8 cellular contexts compared by ENCODE assay signal in the genomic region with DNA sequence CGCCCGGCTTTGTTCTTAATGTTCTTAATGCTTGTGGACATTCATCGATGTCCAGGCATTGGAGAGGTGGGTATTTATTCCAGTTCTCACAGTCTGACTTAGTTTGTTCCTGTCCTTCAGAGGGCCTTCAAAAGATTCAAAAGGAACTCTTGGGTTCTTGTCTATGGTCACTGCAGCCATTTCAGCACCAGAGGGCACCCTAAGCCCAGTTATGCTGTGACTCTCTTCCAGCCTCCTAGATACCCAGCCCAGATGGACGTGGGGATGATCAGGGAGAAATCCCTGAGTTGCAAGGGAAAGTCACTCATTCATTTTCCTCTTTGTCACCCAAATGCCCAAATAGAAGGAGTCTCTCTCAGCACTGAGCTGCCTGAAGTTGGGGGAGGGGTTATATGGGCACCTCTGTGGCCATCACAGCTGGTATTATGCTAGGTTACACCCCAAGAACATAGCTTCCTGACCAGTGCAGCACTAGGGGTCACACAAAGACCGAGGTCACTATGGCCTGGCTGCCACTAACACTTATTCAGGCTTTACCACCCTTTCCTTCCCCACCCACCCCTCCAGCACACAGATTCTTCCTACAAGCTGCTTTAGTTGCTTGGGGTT. TPM values are rescaled to one million over a fixed set of nuclear protein-coding genes. Genes with fewer than 3 reads are reported as not detected.
DNase-seq lines count a peak whose midpoint lies in the region; ATAC-seq, FAIRE-seq and TF ChIP-seq lines count a peak whose summit lies in the region.

No MANE protein-coding gene starts in this region.

- H4K8ac ChIP-seq in H1 (ENCODE audit: extremely low read depth, insufficient read depth, low read length) = peak overlapping the region; percentile 17; the same call in 1 of the 2 replicates

- intact Hi-C loops in activated CD8-positive, alpha-beta T cell treated with anti-CD3 and anti-CD28 coated beads for 36 hours (cut with micrococcal nuclease) = loop anchor here (1.0 kb wide), 1 partner anchor 142 kb away; no protein-coding TSS in a partner anchor

- H2BK120ac ChIP-seq in H1 (replicated peaks; ENCODE audit: low read depth, low read length) = no peak overlapping the region

- H3K4me2 ChIP-seq in H1 (ENCODE audit: insufficient read depth in 1 of 2, low read depth in 2 of 2, low read length in 2 of 2) = 0 out of 4 replicates have a peak overlapping the region, but pooled peaks of 1 of the 2 experiments have one; percentile 23

- H3K36me3 ChIP-seq in H1 (ENCODE audit: control insufficient read depth in 2 of 4, insufficient read depth in 4 of 4, low read length in 3 of 4) = no peaks in the 10 kb centered on the region

- no peak overlapping the region for H3K9ac ChIP-seq in H1 (replicated peaks in 1 of 4; ENCODE audit: extremely low read depth in 1 of 4, low read depth in 3 of 4, low read length in 3 of 4)

- H3K36me3 Mint-ChIP-seq in activated CD8-positive, alpha-beta T cell treated with anti-CD3 and anti-CD28 coated beads for 36 hours (ENCODE audit: low read depth) = no peaks in the 10 kb centered on the region
- H3K36me3 Mint-ChIP-seq in mesothelial cell of epicardium = no peaks in the 10 kb centered on the region

- CTCF ChIA-PET in activated CD8-positive, alpha-beta T cell treated with anti-CD3 and anti-CD28 coated beads for 36 hours (lab: Charles Lee) = interaction anchor here (0.7 to 2.8 kb wide), 23 partner anchors 9 to 1116 kb away, joined by 3 to 51 read pairs (median 5); partner anchors contain the start of genes CCDC126 and STK31
- CTCF ChIA-PET in H1 (lab: Charles Lee; ENCODE audit: partially characterized antibody) = interaction anchor here (0.6 to 7.1 kb wide), 39 partner anchors 9 to 315 kb away, joined by 3 to 90 read pairs (median 4); partner anchors contain the start of gene STK31

- H3K23me2 ChIP-seq in H1 (ENCODE audit: low read depth, low read length) = no peaks in the 10 kb centered on the region

- no peak overlapping the region for H3K4me3 Mint-ChIP-seq in activated CD8-positive, alpha-beta T cell treated with anti-CD3 and anti-CD28 coated beads for 36 hours
- no peak overlapping the region for H3K4me3 Mint-ChIP-seq in mesothelial cell of epicardium

- no peak overlapping the region for H3K18ac ChIP-seq in H1 (ENCODE audit: extremely low read depth, low read length)

- H2AFZ ChIP-seq in H1 (ENCODE audit: low read length) = peak overlapping the region; percentile 100

- DNase-seq in NCI-H82 treated with DMSO at 0.1 percent for 48 hours (lab: John Stamatoyannopoulos, UW; ENCODE audit: unreplicated experiment) (peak; percentile 53), H1 (ENCODE audit: low read depth in 1 of 2, low spot score in 2 of 2) (peak; percentile 58 to 88), mesothelial cell of epicardium (ENCODE audit: low spot score in 2 of 2, unreplicated experiment in 2 of 2) (peak; percentile 37 to 77)
- DNase-seq in activated CD8-positive, alpha-beta T cell treated with anti-CD3 and anti-CD28 coated beads for 36 hours = peak; percentile 82
- DNase-seq in stimulated activated CD8-positive, alpha-beta memory T cell treated with anti-CD3 and anti-CD28 coated beads, Interleukin-4, amount 100 ng/mL, for 24 hours (ENCODE audit: low read depth) = peak; percentile 63

- no peak for TF ChIP-seq EP300 in H1 (IDR thresholded peaks at IDR 0.05; ENCODE audit: borderline replicate concordance in 1 of 2, low read depth in 2 of 2, low read length in 2 of 2)

- H3K4ac ChIP-seq in H1 (replicated peaks; ENCODE audit: insufficient read length, low read depth, low read length) = no peak overlapping the region

- peak; percentile 91 for FAIRE-seq in H1 (lab: Jason Lieb, UNC)

- H2BK15ac ChIP-seq in H1 (ENCODE audit: low read length) = no peak overlapping the region

- peak; percentile 98 to 99 for TF ChIP-seq RAD21 in H1 (IDR thresholded peaks at IDR 0.05 in 1 of 2, conservative IDR thresholded peaks at IDR 0.05 in 1 of 2; ENCODE audit: low read depth in 2 of 2, low read length in 2 of 2)

- H4K91ac ChIP-seq in H1 (replicated peaks; ENCODE audit: insufficient read length, low read length) = no peak overlapping the region

- no peaks in the 10 kb centered on the region for H3K4me1 Mint-ChIP-seq in activated CD8-positive, alpha-beta T cell treated with anti-CD3 and anti-CD28 coated beads for 36 hours (ENCODE audit: low read depth)
- H3K4me1 Mint-ChIP-seq in mesothelial cell of epicardium = no peaks in the 10 kb centered on the region

- POLR2A ChIA-PET in activated CD8-positive, alpha-beta T cell treated with anti-CD3 and anti-CD28 coated beads for 36 hours (lab: Charles Lee) = interaction anchor here (0.6 to 1.5 kb wide), 2 partner anchors 110 to 423 kb away, joined by 3 to 4 read pairs; no protein-coding TSS in a partner anchor
- POLR2A ChIA-PET in H1 (lab: Charles Lee; ENCODE audit: partially characterized antibody) = interaction anchor here (1.0 kb wide), 1 partner anchor 17 kb away, joined by 3 read pairs; no protein-coding TSS in a partner anchor

- H3K4me3 ChIP-seq in H1 (ENCODE audit: extremely low read depth in 1 of 4, insufficient read depth in 2 of 4, low read depth in 3 of 4, low read length in 4 of 4) = no peak overlapping the region

- H2BK20ac ChIP-seq in H1 (ENCODE audit: low read length) = no peak overlapping the region

- H3K4me1 ChIP-seq in H1 (replicated peaks in 1 of 4; ENCODE audit: control insufficient read depth in 3 of 4, insufficient read depth in 4 of 4, low read length in 3 of 4) = no peaks in the 10 kb centered on the region

- WGBS in H1 (ENCODE audit: extremely low coverage in 1 of 2, insufficient coverage in 1 of 2, insufficient read length in 1 of 2, insufficient replicate concordance in 2 of 2, low coverage in 1 of 2, low lambda C conversion rate in 2 of 2, missing lambda C conversion rate in 1 of 2), 2 experiments = 38% methylated on average over 5 of the region's 5 CpGs; no CpG with 5 or more reads in 1 of the 2 experiments

- H3K27me3 Mint-ChIP-seq in activated CD8-positive, alpha-beta T cell treated with anti-CD3 and anti-CD28 coated beads for 36 hours = peaks cover 16% of the 10 kb centered on the region
- peaks cover 1% of the 10 kb centered on the region for H3K27me3 Mint-ChIP-seq in mesothelial cell of epicardium (ENCODE audit: low read depth)

- H3K27ac ChIP-seq in C4-2B (no peak overlapping the region), H1 (ENCODE audit: low read depth, low read length) (no peak overlapping the region)

- no peaks in the 10 kb centered on the region for H3K79me1 ChIP-seq in H1 (ENCODE audit: low read depth, low read length)

- H4K20me1 ChIP-seq in H1 (replicated peaks in 1 of 2; ENCODE audit: control insufficient read depth in 1 of 2, insufficient read depth in 2 of 2, low read length in 2 of 2) = no peaks in the 10 kb centered on the region

- no peak overlapping the region for H3K27ac Mint-ChIP-seq in activated CD8-positive, alpha-beta T cell treated with anti-CD3 and anti-CD28 coated beads for 36 hours
- no peak overlapping the region for H3K27ac Mint-ChIP-seq in mesothelial cell of epicardium

- H3K14ac ChIP-seq in H1 (ENCODE audit: insufficient read length) = no peak overlapping the region

- H2BK12ac ChIP-seq in H1 (ENCODE audit: low read depth, low read length) = no peak overlapping the region; the same call in 1 of the 2 replicates

- TF ChIP-seq CTCF in C4-2B (conservative IDR thresholded peaks at IDR 0.05) = peak; percentile 84
- peak; percentile 80 for TF ChIP-seq CTCF in activated CD8-positive, alpha-beta T cell treated with anti-CD3 and anti-CD28 coated beads for 36 hours (IDR thresholded peaks at IDR 0.05)
- peak; percentile 65 to 94 (median 92) for TF ChIP-seq CTCF in H1 (IDR thresholded peaks at IDR 0.05; ENCODE audit: control extremely low read depth in 1 of 3, insufficient read depth in 1 of 3, low read depth in 1 of 3, low read length in 3 of 3)
- TF ChIP-seq CTCF in mesothelial cell of epicardium (IDR thresholded peaks at IDR 0.05; ENCODE audit: unreplicated experiment) = peak; percentile 43

- peak; percentile 67 for ATAC-seq in GM19324 (IDR thresholded peaks at IDR 0.05; ENCODE audit: low FRiP score, unreplicated experiment)
- peak; percentile 82 for ATAC-seq in HG03565 (IDR thresholded peaks at IDR 0.05; ENCODE audit: unreplicated experiment)
- ATAC-seq in activated CD8-positive, alpha-beta T cell treated with anti-CD3 and anti-CD28 coated beads for 36 hours = peak; percentile 87

- no peak overlapping the region for H2AK5ac ChIP-seq in H1 (ENCODE audit: low read depth, low read length)

- H3K23ac ChIP-seq in H1 (ENCODE audit: insufficient read length) = no peak overlapping the region

- no peaks in the 10 kb centered on the region for H3K9me3 ChIP-seq in H1 (ENCODE audit: insufficient read depth in 2 of 2, low read depth in 1 of 2, low read length in 1 of 2)

- H3K27me3 ChIP-seq in H1 (replicated peaks in 1 of 4; ENCODE audit: control insufficient read depth in 3 of 4, extremely low read depth in 1 of 4, insufficient read depth in 3 of 4, low read length in 3 of 4) = no peaks in the 10 kb centered on the region

- no peaks in the 10 kb centered on the region for H3K79me2 ChIP-seq in H1 (ENCODE audit: control insufficient read depth in 1 of 2, insufficient read depth in 2 of 2, low read length in 2 of 2)

- no peak overlapping the region for H4K5ac ChIP-seq in H1 (ENCODE audit: insufficient read length, low read depth, low read length)

- no peak for TF ChIP-seq POLR2A in H1 (IDR thresholded peaks at IDR 0.05; ENCODE audit: control extremely low read depth in 1 of 2, low read depth in 2 of 2, low read length in 2 of 2)

- H3K56ac ChIP-seq in H1 (replicated peaks; ENCODE audit: insufficient read length, low read depth, low read length) = no peak overlapping the region

- no peak overlapping the region for H2BK5ac ChIP-seq in H1 (ENCODE audit: low read depth, low read length)

- H3K9me3 Mint-ChIP-seq in activated CD8-positive, alpha-beta T cell treated with anti-CD3 and anti-CD28 coated beads for 36 hours = no peaks in the 10 kb centered on the region
- no peaks in the 10 kb centered on the region for H3K9me3 Mint-ChIP-seq in mesothelial cell of epicardium

RNA-seq across cellular contexts. Expression of gene CCDC126, which starts 26.5 kb away (rescaled TPM):
- total RNA-seq in activated CD8-positive, alpha-beta T cell treated with anti-CD3 and anti-CD28 coated beads for 36 hours = 1 to 10 TPM; 5.5 to 6.5 TPM
- total RNA-seq in H1 (2021; fragmentation: NEBNext Ultra II Directional; extraction: Animal tissue kit (Norgen Biotek cat#: 25700)) = 4.2 and 5.3 TPM in 2 replicates
- polyA plus RNA-seq in H1 (2011; rRNA removed) = 1.4 and 2.0 TPM in 2 replicates
- 1.9 TPM for polyA plus RNA-seq in H1 (2011; cell fraction: cytosol; rRNA removed)
- polyA plus RNA-seq in H1 (2011; cell fraction: nucleus; rRNA removed) = 2.2 TPM
- polyA plus RNA-seq in H1 (2012, experiment 1 of 2) = 2.5 to 3.1 TPM (median 2.6 TPM) in 4 replicates
- polyA plus RNA-seq in H1 (2012, experiment 2 of 2) = 0.80 TPM
- polyA plus RNA-seq in H1 (2013, experiment 1 of 2) = 5.3 TPM
- polyA plus RNA-seq in H1 (2013, experiment 2 of 2) = 6.2 TPM
- polyA minus RNA-seq in H1 (2011; rRNA and poly(A)+ RNA removed) = 1.4 and 1.6 TPM in 2 replicates
- polyA minus RNA-seq in H1 (2011; cell fraction: cytosol; rRNA and poly(A)+ RNA removed) = 5.4 TPM
- polyA minus RNA-seq in H1 (2011; cell fraction: nucleus; rRNA and poly(A)+ RNA removed) = 3.9 TPM
- total RNA-seq in mesothelial cell of epicardium = 9.6 to 13.7 TPM (median 10.6 TPM) in 3 replicates

RNA-seq across cellular contexts. Expression of gene TRA2A, which starts 38.9 kb away (rescaled TPM):
- 10 to 100 TPM; 86.3 to 86.5 TPM for total RNA-seq in activated CD8-positive, alpha-beta T cell treated with anti-CD3 and anti-CD28 coated beads for 36 hours
- 122 and 125 TPM in 2 replicates for total RNA-seq in H1 (2021; fragmentation: NEBNext Ultra II Directional; extraction: Animal tissue kit (Norgen Biotek cat#: 25700))
- 54.4 and 116 TPM in 2 replicates for polyA plus RNA-seq in H1 (2011; rRNA removed)
- 69.8 TPM for polyA plus RNA-seq in H1 (2011; cell fraction: cytosol; rRNA removed)
- 38.2 TPM for polyA plus RNA-seq in H1 (2011; cell fraction: nucleus; rRNA removed)
- 80.3 to 93.1 TPM (median 84.8 TPM) in 4 replicates for polyA plus RNA-seq in H1 (2012, experiment 1 of 2)
- polyA plus RNA-seq in H1 (2012, experiment 2 of 2) = 11.4 TPM
- 75.1 TPM for polyA plus RNA-seq in H1 (2013, experiment 1 of 2)
- 77.3 TPM for polyA plus RNA-seq in H1 (2013, experiment 2 of 2)
- 77.5 and 105 TPM in 2 replicates for polyA minus RNA-seq in H1 (2011; rRNA and poly(A)+ RNA removed)
- polyA minus RNA-seq in H1 (2011; cell fraction: cytosol; rRNA and poly(A)+ RNA removed) = 84.0 TPM
- polyA minus RNA-seq in H1 (2011; cell fraction: nucleus; rRNA and poly(A)+ RNA removed) = 87.1 TPM
- total RNA-seq in mesothelial cell of epicardium = 154 to 165 TPM (median 162 TPM) in 3 replicates
